In the genomic region with DNA sequence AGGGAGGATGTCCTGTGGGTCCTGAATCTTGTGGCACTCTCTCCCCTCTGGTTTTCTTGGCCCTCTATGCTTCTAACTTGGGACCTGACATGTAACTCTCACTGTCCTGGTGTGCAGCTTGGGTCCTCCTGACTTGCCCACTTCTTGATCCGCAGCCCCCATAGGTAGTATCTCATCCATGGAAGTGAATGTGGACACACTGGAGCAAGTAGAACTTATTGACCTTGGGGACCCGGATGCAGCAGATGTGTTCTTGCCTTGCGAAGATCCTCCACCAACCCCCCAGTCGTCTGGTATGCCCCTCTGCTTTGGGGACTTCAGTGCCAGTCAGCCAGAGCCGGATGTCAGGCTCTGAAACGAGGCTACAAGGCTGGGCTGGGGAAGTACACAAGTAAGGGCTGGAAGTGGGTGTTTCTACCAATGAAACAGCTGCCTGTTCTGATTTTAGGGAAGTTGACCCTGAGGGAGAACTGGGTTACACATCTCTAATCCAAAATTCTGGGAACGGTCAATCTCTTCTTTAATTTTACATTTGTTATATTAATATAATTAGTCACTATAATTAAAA, we compare ENCODE assay signal across 14 cellular contexts. TPM values are rescaled to one million over a fixed set of nuclear protein-coding genes. Genes with fewer than 3 reads are reported as not detected.
DNase-seq lines count a peak whose midpoint lies in the region; ATAC-seq, FAIRE-seq and TF ChIP-seq lines count a peak whose summit lies in the region.
"Had no signal": no experiment of that assay in that cellular context is flagged by ENCODE, and none has a peak within 500 bp of the region (broad histone marks: within the 10 kb centered on the region; RNA-seq: fewer than 3 reads in every experiment).

No MANE protein-coding gene starts in this region.

- H3K27me3 Mint-ChIP-seq in MCF 10A (ENCODE audit: insufficient read depth, unreplicated experiment): no peaks in the 10 kb centered on the region
- peaks cover 12% of the 10 kb centered on the region for H3K27me3 Mint-ChIP-seq in activated T-helper 1 cell treated with anti-CD3 and anti-CD28 coated beads, Interleukin-12 subunit alpha, Interleukin-12 subunit beta, Interleukin-2, Interleukin-4 antibody, amounts not matched to agents 30 ng/mL and 10 ng/mL and 1 ng/mL, durations not matched to agents 14 hours and 24 hours and 36 hours (ENCODE audit: insufficient read depth)

- 74 to 85% methylated on average over 6 to 7 of the region's 7 CpGs for WGBS in upper lobe of left lung, 2 donors

- H3K27me3 ChIP-seq in breast epithelium (no peaks in the 10 kb centered on the region), muscle layer of colon (ENCODE audit: control insufficient read depth in 1 of 2, insufficient read depth in 2 of 2, low read length in 2 of 2) (no peaks in the 10 kb centered on the region), upper lobe of left lung (no peaks in the 10 kb centered on the region), PC-9 (ENCODE audit: insufficient read depth, low read depth) (no peaks in the 10 kb centered on the region)

- POLR2A ChIA-PET in MCF 10A (lab: Yijun Ruan, JAX) (no interaction called here), PC-9 (lab: Charles Lee; ENCODE audit: unreplicated experiment) (no interaction called here)

- peak overlapping the region; percentile 16 for H3K4me3 Mint-ChIP-seq in MCF 10A (ENCODE audit: unreplicated experiment)
- peak overlapping the region; percentile 37 for H3K4me3 Mint-ChIP-seq in activated T-helper 1 cell treated with anti-CD3 and anti-CD28 coated beads, Interleukin-12 subunit alpha, Interleukin-12 subunit beta, Interleukin-2, Interleukin-4 antibody, amounts not matched to agents 30 ng/mL and 10 ng/mL and 1 ng/mL, durations not matched to agents 14 hours and 24 hours and 36 hours
- H3K4me3 Mint-ChIP-seq: T-helper 2 cell treated with Interferon-gamma antibody and Interleukin-4, amounts not matched to agents 5 μg/mL and 100 μg/mL, for 36 hours had no signal

- H3K4me2 ChIP-seq in PC-9: no peak overlapping the region

- no peak for TF ChIP-seq POLR2A in breast epithelium (IDR thresholded peaks at IDR 0.05)
- no peak for TF ChIP-seq POLR2A in upper lobe of left lung (IDR thresholded peaks at IDR 0.05)
- TF ChIP-seq POLR2A in H54 (IDR thresholded peaks at IDR 0.05; ENCODE audit: low read depth, low read length): no peak

- H3F3A ChIP-seq in PC-9 (ENCODE audit: insufficient read depth, low read depth): peaks cover 48% of the 10 kb centered on the region

- no TSS peak for BruUV-seq in MCF 10A (replicated peaks; lab: Mats Ljungman, UMichigan)
- BruUV-seq in PC-9 (replicated peaks; lab: Mats Ljungman, UMichigan): no TSS peak

- TF ChIP-seq EP300 in upper lobe of left lung (IDR thresholded peaks at IDR 0.05): no peak

- intact Hi-C loops in MCF 10A (cut with micrococcal nuclease): no loop called here
- intact Hi-C loops in breast epithelium (cut with DNase I; ENCODE audit: low total_unique reads): no loop called here
- intact Hi-C loops in activated T-helper 1 cell treated with anti-CD3 and anti-CD28 coated beads, Interleukin-12 subunit alpha, Interleukin-12 subunit beta, Interleukin-2, Interleukin-4 antibody, amounts not matched to agents 30 ng/mL and 10 ng/mL and 1 ng/mL, durations not matched to agents 14 hours and 24 hours and 36 hours (cut with micrococcal nuclease): no loop called here
- intact Hi-C loops in PC-9 (cut with micrococcal nuclease; ENCODE audit: unreplicated experiment): no loop called here

- H2AFZ ChIP-seq in PC-9: no peak overlapping the region

- H3K4me3 ChIP-seq in breast epithelium: peak overlapping the region in 1 of 3 donors; percentile 90
- H3K4me3 ChIP-seq in muscle layer of colon (ENCODE audit: low read depth in 1 of 2, low read length in 2 of 2): peak overlapping the region in 1 of 2 donors; percentile 72
- peak overlapping the region in 2 of 4 donors; percentile 80 to 87 for H3K4me3 ChIP-seq in upper lobe of left lung
- no peak overlapping the region for H3K4me3 ChIP-seq in PC-9
- H3K4me3 ChIP-seq: cardiac muscle cell had no signal

- H3K9ac ChIP-seq in muscle layer of colon (ENCODE audit: low read length): no peak overlapping the region

- peaks cover 17% of the 10 kb centered on the region for H3K79me2 ChIP-seq in PC-9 (ENCODE audit: low read depth)

- H3K9me3 Mint-ChIP-seq in MCF 10A (ENCODE audit: unreplicated experiment): no peaks in the 10 kb centered on the region
- H3K9me3 Mint-ChIP-seq in activated T-helper 1 cell treated with anti-CD3 and anti-CD28 coated beads, Interleukin-12 subunit alpha, Interleukin-12 subunit beta, Interleukin-2, Interleukin-4 antibody, amounts not matched to agents 30 ng/mL and 10 ng/mL and 1 ng/mL, durations not matched to agents 14 hours and 24 hours and 36 hours: no peaks in the 10 kb centered on the region
- H3K9me3 Mint-ChIP-seq: T-helper 2 cell treated with Interferon-gamma antibody and Interleukin-4, amounts not matched to agents 5 μg/mL and 100 μg/mL, for 36 hours had no signal

- no peaks in the 10 kb centered on the region for H3K9me3 ChIP-seq in breast epithelium
- H3K9me3 ChIP-seq in muscle layer of colon (ENCODE audit: low read length): no peaks in the 10 kb centered on the region
- H3K9me3 ChIP-seq in upper lobe of left lung: no peaks in the 10 kb centered on the region
- H3K9me3 ChIP-seq in PC-9 (ENCODE audit: insufficient read depth, low read depth): no peaks in the 10 kb centered on the region

- TF ChIP-seq CTCF in MCF 10A (IDR thresholded peaks at IDR 0.05; ENCODE audit: unreplicated experiment): no peak
- no peak for TF ChIP-seq CTCF in breast epithelium (IDR thresholded peaks at IDR 0.05)
- no peak for TF ChIP-seq CTCF in upper lobe of left lung (IDR thresholded peaks at IDR 0.05)
- TF ChIP-seq CTCF in PC-9 (conservative IDR thresholded peaks at IDR 0.05): no peak

- H3K4me1 Mint-ChIP-seq in MCF 10A (ENCODE audit: insufficient read depth, unreplicated experiment): no peaks in the 10 kb centered on the region
- peaks cover 21% of the 10 kb centered on the region for H3K4me1 Mint-ChIP-seq in activated T-helper 1 cell treated with anti-CD3 and anti-CD28 coated beads, Interleukin-12 subunit alpha, Interleukin-12 subunit beta, Interleukin-2, Interleukin-4 antibody, amounts not matched to agents 30 ng/mL and 10 ng/mL and 1 ng/mL, durations not matched to agents 14 hours and 24 hours and 36 hours (ENCODE audit: low read depth)

- DNase-seq in MCF 10A (ENCODE audit: unreplicated experiment) (no peak), breast epithelium (ENCODE audit: low spot score in 2 of 2) (no peak), upper lobe of left lung (peak in 1 of 2 donors; percentile 43), PC-9 (no peak), H54 (ENCODE audit: insufficient read length, low spot score) (no peak)
- DNase-seq in activated T-helper 1 cell treated with anti-CD3 and anti-CD28 coated beads, Interleukin-12 subunit alpha, Interleukin-12 subunit beta, Interleukin-2, Interleukin-4 antibody, amounts not matched to agents 30 ng/mL and 10 ng/mL and 1 ng/mL, durations not matched to agents 14 hours and 24 hours and 36 hours (ENCODE audit: low spot score): no peak
- no peak for DNase-seq in stimulated activated CD4-positive, alpha-beta T cell treated with anti-CD3 and anti-CD28 coated beads, Interleukin-15, amount 100 ng/mL, for 24 hours
- DNase-seq: activated T-cell treated with anti-CD3 and anti-CD28 coated beads for 4 hours, MM.1S had no signal

- CTCF ChIA-PET in MCF 10A (lab: Yijun Ruan, JAX) (interaction anchor here (0.7 to 2.2 kb wide), 2 partner anchors 11 to 47 kb away, joined by 3 to 9 read pairs; a partner anchor contains a TSS), PC-9 (lab: Charles Lee) (no interaction called here)

- no peaks in the 10 kb centered on the region for H3K36me3 Mint-ChIP-seq in MCF 10A (ENCODE audit: insufficient read depth, unreplicated experiment)
- H3K36me3 Mint-ChIP-seq in activated T-helper 1 cell treated with anti-CD3 and anti-CD28 coated beads, Interleukin-12 subunit alpha, Interleukin-12 subunit beta, Interleukin-2, Interleukin-4 antibody, amounts not matched to agents 30 ng/mL and 10 ng/mL and 1 ng/mL, durations not matched to agents 14 hours and 24 hours and 36 hours (ENCODE audit: low read depth): peaks cover 5% of the 10 kb centered on the region

- H3K27ac Mint-ChIP-seq in MCF 10A (ENCODE audit: low read depth, unreplicated experiment): no peak overlapping the region
- no peak overlapping the region for H3K27ac Mint-ChIP-seq in activated T-helper 1 cell treated with anti-CD3 and anti-CD28 coated beads, Interleukin-12 subunit alpha, Interleukin-12 subunit beta, Interleukin-2, Interleukin-4 antibody, amounts not matched to agents 30 ng/mL and 10 ng/mL and 1 ng/mL, durations not matched to agents 14 hours and 24 hours and 36 hours
- H3K27ac Mint-ChIP-seq: T-helper 2 cell treated with Interferon-gamma antibody and Interleukin-4, amounts not matched to agents 5 μg/mL and 100 μg/mL, for 36 hours had no signal

- H3K36me3 ChIP-seq in breast epithelium: no peaks in the 10 kb centered on the region
- peaks cover 40% of the 10 kb centered on the region for H3K36me3 ChIP-seq in muscle layer of colon (ENCODE audit: insufficient read depth, low read length)
- H3K36me3 ChIP-seq in upper lobe of left lung: peaks cover 0 to 39% (median 14%) of the 10 kb centered on the region in 4 donors
- 0 out of 2 replicates have a peak, but pooled peaks cover 20% of the 10 kb centered on the region for H3K36me3 ChIP-seq in PC-9 (ENCODE audit: low read depth)

- no peaks in the 10 kb centered on the region for H3K9me2 ChIP-seq in PC-9 (ENCODE audit: insufficient read depth)

- peak overlapping the region in 1 of 2 donors; percentile 93 for H3K27ac ChIP-seq in breast epithelium
- H3K27ac ChIP-seq in muscle layer of colon (ENCODE audit: low read depth, low read length): peak overlapping the region; percentile 94
- peak overlapping the region in 3 of 4 donors; percentile 91 to 94 (median 91) for H3K27ac ChIP-seq in upper lobe of left lung
- H3K27ac ChIP-seq in PC-9: no peak overlapping the region
- H3K27ac ChIP-seq: cardiac muscle cell had no signal

- no peaks in the 10 kb centered on the region for H4K20me1 ChIP-seq in PC-9 (ENCODE audit: insufficient read depth)

- FAIRE-seq in H54 (lab: Jason Lieb, UNC): no peak

- H3K4me1 ChIP-seq in breast epithelium: no peaks in the 10 kb centered on the region
- H3K4me1 ChIP-seq in muscle layer of colon (ENCODE audit: insufficient read depth, low read length): peaks cover 15% of the 10 kb centered on the region
- H3K4me1 ChIP-seq in upper lobe of left lung: peaks cover 13 to 18% (median 15%) of the 10 kb centered on the region in 4 donors
- H3K4me1 ChIP-seq in PC-9 (replicated peaks; ENCODE audit: insufficient read depth): peaks cover 16% of the 10 kb centered on the region

- no peak for ATAC-seq in upper lobe of left lung (ENCODE audit: low FRiP score in 2 of 2)

RNA-seq across cellular contexts. Expression of a gene that starts 0.6 kb away (rescaled TPM):
- total RNA-seq in MCF 10A (2022) (9.1 and 13.0 TPM in 2 replicates), breast epithelium (10 to 100 TPM; 32.2 to 49.2 (median 44.5) TPM), upper lobe of left lung (10 to 100 TPM; 30.4 to 75.4 (median 52.8) TPM), PC-9 (2021) (69.0 and 77.1 TPM in 2 replicates)
- 21.7 and 24.6 TPM in 2 replicates for total RNA-seq in activated T-helper 1 cell treated with anti-CD3 and anti-CD28 coated beads, Interleukin-12 subunit alpha, Interleukin-12 subunit beta, Interleukin-2, Interleukin-4 antibody, amounts not matched to agents 30 ng/mL and 10 ng/mL and 1 ng/mL, durations not matched to agents 14 hours and 24 hours and 36 hours

RNA-seq across cellular contexts. Expression of a gene that starts 7.2 kb away (rescaled TPM):
- total RNA-seq in MCF 10A (2022) (79.4 and 84.3 TPM in 2 replicates), breast epithelium (100 to 1,000 TPM in 1 of 3 donors, 10 to 100 TPM in 2; 74.1 to 103 (median 76.7) TPM), upper lobe of left lung (10 to 100 TPM; 49.9 to 86.3 (median 63.0) TPM), PC-9 (2021) (101 and 121 TPM in 2 replicates)
- total RNA-seq in activated T-helper 1 cell treated with anti-CD3 and anti-CD28 coated beads, Interleukin-12 subunit alpha, Interleukin-12 subunit beta, Interleukin-2, Interleukin-4 antibody, amounts not matched to agents 30 ng/mL and 10 ng/mL and 1 ng/mL, durations not matched to agents 14 hours and 24 hours and 36 hours: 89.8 and 90.6 TPM in 2 replicates

RNA-seq across cellular contexts. Expression of a gene that starts 30.6 kb away (rescaled TPM):
- total RNA-seq in MCF 10A (2022) (not detected in 2 replicates), breast epithelium (1 to 10 TPM in 1 of 3 donors, not detected in 2; 1.3 TPM), upper lobe of left lung (not detected), PC-9 (2021) (0.23 TPM in 1 of 2 replicates, not detected in the other)
- 0.07 and 0.08 TPM in 2 replicates for total RNA-seq in activated T-helper 1 cell treated with anti-CD3 and anti-CD28 coated beads, Interleukin-12 subunit alpha, Interleukin-12 subunit beta, Interleukin-2, Interleukin-4 antibody, amounts not matched to agents 30 ng/mL and 10 ng/mL and 1 ng/mL, durations not matched to agents 14 hours and 24 hours and 36 hours
- total RNA-seq: G401, liver had no signal

RNA-seq across cellular contexts. Expression of a gene that starts 45.8 kb away (rescaled TPM):
- total RNA-seq in MCF 10A (2022): 19.1 and 28.2 TPM in 2 replicates
- total RNA-seq in breast epithelium: 10 to 100 TPM; 30.8 to 56.3 (median 47.3) TPM
- 25.6 and 26.4 TPM in 2 replicates for total RNA-seq in activated T-helper 1 cell treated with anti-CD3 and anti-CD28 coated beads, Interleukin-12 subunit alpha, Interleukin-12 subunit beta, Interleukin-2, Interleukin-4 antibody, amounts not matched to agents 30 ng/mL and 10 ng/mL and 1 ng/mL, durations not matched to agents 14 hours and 24 hours and 36 hours
- 10 to 100 TPM; 31.0 to 61.4 (median 50.7) TPM for total RNA-seq in upper lobe of left lung
- 35.1 and 38.8 TPM in 2 replicates for total RNA-seq in PC-9 (2021)
